In genomic region chr10:14879055-14879800, GRCh38 we compare ENCODE assay signal across 8 cellular contexts. TPM values are rescaled to one million over a fixed set of nuclear protein-coding genes. Genes with fewer than 3 reads are reported as not detected.
DNase-seq lines count a peak whose midpoint lies in the region; ATAC-seq and TF ChIP-seq lines count a peak whose summit lies in the region.

No MANE protein-coding gene starts in this region.

- H4K20me1 ChIP-seq in HCT116 (ENCODE audit: insufficient read depth) (no peaks in the 10 kb centered on the region), neural progenitor cell (ENCODE audit: low read depth) (peaks cover 47% of the 10 kb centered on the region)

- POLR2A ChIA-PET in HCT116 (lab: Charles Lee) = interaction anchor here (0.8 to 2.0 kb wide), 2 partner anchors 41 to 80 kb away, joined by 4 to 14 read pairs; partner anchors contain the start of genes CDNF, HSPA14, MEIG1 and MSANTD7

- H3K36me3 ChIP-seq in HCT116 (ENCODE audit: control insufficient read depth in 1 of 2, insufficient read depth in 2 of 2, low read length in 2 of 2) (peaks cover 0 to 4% of the 10 kb centered on the region in 2 experiments; a peak in 2 of 4 replicates), MG63 (peaks cover 32% of the 10 kb centered on the region), esophagus squamous epithelium (no peaks in the 10 kb centered on the region), neural progenitor cell (no peaks in the 10 kb centered on the region), urinary bladder (ENCODE audit: insufficient read depth) (no peaks in the 10 kb centered on the region)

- H3K79me2 ChIP-seq in HCT116 (ENCODE audit: insufficient read depth, low read length) (peaks cover 74% of the 10 kb centered on the region), neural progenitor cell (ENCODE audit: low read depth) (peaks cover 71% of the 10 kb centered on the region)

- peak overlapping the region; percentile 98 for H3K4me3 Mint-ChIP-seq in neural progenitor cell

- ATAC-seq in HCT116 = peak; percentile 44

- TF ChIP-seq POLR2A in HCT116 (IDR thresholded peaks at IDR 0.05; ENCODE audit: borderline replicate concordance, extremely low read depth, insufficient read depth, insufficient read length) (no peak), esophagus squamous epithelium (IDR thresholded peaks at IDR 0.05) (no peak)

- 1 to 8% methylated on average over 3 to 25 of the region's 69 CpGs for WGBS in esophagus squamous epithelium, 2 donors
- under 1% methylated on average over 69 of the region's 69 CpGs for WGBS in urinary bladder

- peak overlapping the region; percentile 79 for H3K27ac ChIP-seq in HCT116 (ENCODE audit: low read depth, low read length)
- peak overlapping the region; percentile 94 to 98 (median 98) for H3K27ac ChIP-seq in esophagus squamous epithelium
- H3K27ac ChIP-seq in neural progenitor cell = peak overlapping the region; percentile 84
- H3K27ac ChIP-seq in urinary bladder (ENCODE audit: low read depth) = no peak overlapping the region

- no peak for TF ChIP-seq CTCF in GM12865 (IDR thresholded peaks at IDR 0.05; ENCODE audit: insufficient read depth, low read depth, low read length, missing control alignments)
- no peak for TF ChIP-seq CTCF in HCT116 (IDR thresholded peaks at IDR 0.05 in 2 of 3, conservative IDR thresholded peaks at IDR 0.05 in 1 of 3; ENCODE audit: borderline replicate concordance in 1 of 3, insufficient read depth in 1 of 3, low read depth in 2 of 3, low read length in 2 of 3)
- TF ChIP-seq CTCF in esophagus squamous epithelium (IDR thresholded peaks at IDR 0.05) = no peak
- TF ChIP-seq CTCF in neural progenitor cell (IDR thresholded peaks at IDR 0.05) = no peak

- CTCF ChIA-PET in HCT116 (lab: Charles Lee) = no interaction called here

- RAD21 ChIA-PET in HCT116 (lab: Charles Lee; ENCODE audit: low non-redundant PET in 1 of 2, low total read pairs in 2 of 2, uncharacterized antibody in 2 of 2, unreplicated experiment in 2 of 2) = no interaction called here

- intact Hi-C loops in HCT116 (cut with micrococcal nuclease) = loop anchor here (2.0 to 5.0 kb wide), 3 partner anchors 42 to 228 kb away; partner anchors contain the start of genes CDNF, DCLRE1C, HSPA14 and MSANTD7
- intact Hi-C loops in esophagus squamous epithelium (cut with DNase I) = loop anchor here (10.0 kb wide), 1 partner anchor 76 kb away; the partner anchor contains the start of genes DCLRE1C and MEIG1

- BruUV-seq in HCT116 (replicated peaks; lab: Mats Ljungman, UMichigan) = no TSS peak

- H3K27me3 Mint-ChIP-seq in neural progenitor cell (ENCODE audit: insufficient read depth, low read depth) = peaks cover 3% of the 10 kb centered on the region

- peaks cover 30% of the 10 kb centered on the region for H3K4me1 Mint-ChIP-seq in neural progenitor cell

- peak overlapping the region; percentile 89 for H3K27ac Mint-ChIP-seq in neural progenitor cell

- H3K9me3 ChIP-seq in HCT116 (ENCODE audit: control insufficient read depth in 1 of 2, insufficient read depth in 1 of 2, low read depth in 1 of 2, low read length in 2 of 2) (no peaks in the 10 kb centered on the region), MG63 (no peaks in the 10 kb centered on the region), esophagus squamous epithelium (no peaks in the 10 kb centered on the region), neural progenitor cell (ENCODE audit: low read depth) (no peaks in the 10 kb centered on the region)

- H3K4me3 ChIP-seq in GM12865 (ENCODE audit: low read depth, low read length) = peak overlapping the region; percentile 84
- peak overlapping the region; percentile 76 to 88 for H3K4me3 ChIP-seq in HCT116 (replicated peaks in 1 of 2; ENCODE audit: low read depth in 1 of 2, low read length in 2 of 2)
- peak overlapping the region; percentile 78 for H3K4me3 ChIP-seq in MG63
- peak overlapping the region; percentile 70 to 97 (median 95) for H3K4me3 ChIP-seq in esophagus squamous epithelium
- peak overlapping the region; percentile 95 for H3K4me3 ChIP-seq in neural progenitor cell
- peak overlapping the region; percentile 88 for H3K4me3 ChIP-seq in urinary bladder (ENCODE audit: low read depth, low read length)

- DNase-seq in GM12865 (ENCODE audit: low read depth) (peak; percentile 44), HCT116 (ENCODE audit: low read depth, low spot score) (no peak), MG63 (peak; percentile 39), activated T-cell treated with anti-CD3 and anti-CD28 coated beads for 4 hours (peak; percentile 25), esophagus squamous epithelium (lab: John Stamatoyannopoulos, UW) (no peak), neural progenitor cell (ENCODE audit: low spot score) (peak; percentile 60), DMS153 (lab: John Stamatoyannopoulos, UW) (no peak)

- H3K36me3 Mint-ChIP-seq in neural progenitor cell = peaks cover 11% of the 10 kb centered on the region

- peaks cover 5% of the 10 kb centered on the region for H3K9me3 Mint-ChIP-seq in neural progenitor cell

- H3K4me1 ChIP-seq in HCT116 (ENCODE audit: control insufficient read depth in 1 of 2, insufficient read depth in 2 of 2, low read length in 2 of 2) (peaks cover 9 to 18% of the 10 kb centered on the region in 2 experiments), esophagus squamous epithelium (peaks cover 0 to 31% (median 15%) of the 10 kb centered on the region in 3 donors), neural progenitor cell (peaks cover 20% of the 10 kb centered on the region), urinary bladder (ENCODE audit: insufficient read depth) (no peaks in the 10 kb centered on the region)

- no peak overlapping the region for H2AFZ ChIP-seq in HCT116 (ENCODE audit: low read depth, low read length, poor library complexity, severe bottlenecking)
- H2AFZ ChIP-seq in neural progenitor cell (replicated peaks) = peak overlapping the region; percentile 88

- H3K4me2 ChIP-seq in HCT116 (ENCODE audit: low read length) (peak overlapping the region; percentile 80), neural progenitor cell (peak overlapping the region; percentile 89)

- H3K9ac ChIP-seq in HCT116 (ENCODE audit: low read length) (peak overlapping the region; percentile 93), neural progenitor cell (peak overlapping the region; percentile 96)

- no peaks in the 10 kb centered on the region for H3K9me2 ChIP-seq in HCT116 (ENCODE audit: insufficient read depth)

- no peak for TF ChIP-seq RAD21 in HCT116 (IDR thresholded peaks at IDR 0.05; ENCODE audit: low read depth)

- peaks cover 23% of the 10 kb centered on the region for H3F3A ChIP-seq in neural progenitor cell (ENCODE audit: low read depth)

- H3K27me3 ChIP-seq in HCT116 (ENCODE audit: insufficient read depth, low read length) (no peaks in the 10 kb centered on the region), MG63 (no peaks in the 10 kb centered on the region), esophagus squamous epithelium (no peaks in the 10 kb centered on the region), neural progenitor cell (no peaks in the 10 kb centered on the region)

TF ChIP-seq in HCT116, 20 proteins besides CTCF, POLR2A, EP300 and RAD21:
- peak; percentile 84 for TF ChIP-seq TCF7L2 (IDR thresholded peaks at IDR 0.05; ENCODE audit: borderline replicate concordance, extremely low read depth, insufficient read depth, insufficient read length)
- TF ChIP-seq JUND (IDR thresholded peaks at IDR 0.05) = no peak
- peak; percentile 65 for TF ChIP-seq EGR1 (IDR thresholded peaks at IDR 0.05; ENCODE audit: low read depth)
- TF ChIP-seq ZFX (IDR thresholded peaks at IDR 0.05) = peak; percentile 62
TF ChIP-seq in HCT116: peak in this region for 3.

RNA-seq across cellular contexts. Expression of gene SUV39H2, which starts 0.6 kb away (rescaled TPM):
- total RNA-seq in HCT116 (2021; ENCODE audit: unreplicated experiment) = 26.6 TPM
- polyA plus RNA-seq in HCT116 (2012) = 5.7 and 9.5 TPM in 2 replicates
- 20.6 and 29.4 TPM in 2 replicates for total RNA-seq in MG63 (2014; rRNA removed; shearing (Covaris generic); ENCODE audit: low replicate concordance)
- total RNA-seq in esophagus squamous epithelium = 10 to 100 TPM in 1 of 4 donors, 1 to 10 TPM in 3; 5.6 to 13.2 (median 8.9) TPM
- 67.9 and 112 TPM in 2 replicates for total RNA-seq in neural progenitor cell (ENCODE audit: low replicate concordance)
- total RNA-seq in urinary bladder = 24.0 TPM
- 5.1 TPM for polyA plus RNA-seq in urinary bladder

RNA-seq across cellular contexts. Expression of gene HSPA14, which starts 41.1 kb away (rescaled TPM):
- total RNA-seq in HCT116 (2021; ENCODE audit: unreplicated experiment) (19.9 TPM), esophagus squamous epithelium (10 to 100 TPM; 12.5 to 21.4 (median 13.1) TPM), neural progenitor cell (ENCODE audit: low replicate concordance) (33.3 and 41.8 TPM in 2 replicates), urinary bladder (16.6 TPM)
- polyA plus RNA-seq in HCT116 (2012) = 7.8 and 9.6 TPM in 2 replicates
- total RNA-seq in MG63 (2014; rRNA removed; shearing (Covaris generic); ENCODE audit: low replicate concordance) = 30.5 and 54.1 TPM in 2 replicates
- polyA plus RNA-seq in urinary bladder = 10.1 TPM

RNA-seq across cellular contexts. Expression of gene MSANTD7, which starts 41.1 kb away (rescaled TPM):
- total RNA-seq in HCT116 (2021; ENCODE audit: unreplicated experiment) (14.3 TPM), esophagus squamous epithelium (1 to 10 TPM; 7.3 to 9.2 (median 8.2) TPM), neural progenitor cell (ENCODE audit: low replicate concordance) (17.6 and 18.8 TPM in 2 replicates), urinary bladder (17.3 TPM)
- polyA plus RNA-seq in HCT116 (2012) = 7.1 and 7.7 TPM in 2 replicates
- total RNA-seq in MG63 (2014; rRNA removed; shearing (Covaris generic); ENCODE audit: low replicate concordance) = 16.1 and 19.9 TPM in 2 replicates
- polyA plus RNA-seq in urinary bladder = 6.9 TPM

RNA-seq across cellular contexts. Expression of gene CDNF, which starts 41.4 kb away (rescaled TPM):
- total RNA-seq in HCT116 (2021; ENCODE audit: unreplicated experiment) (1.1 TPM), esophagus squamous epithelium (1 to 10 TPM in 2 of 4 donors, not detected in 2; 1.1 to 1.3 TPM), neural progenitor cell (ENCODE audit: low replicate concordance) (1.8 and 5.2 TPM in 2 replicates), urinary bladder (1.9 TPM)
- 1.2 and 1.3 TPM in 2 replicates for polyA plus RNA-seq in HCT116 (2012)
- total RNA-seq in MG63 (2014; rRNA removed; shearing (Covaris generic); ENCODE audit: low replicate concordance) = 0.92 TPM in 1 of 2 replicates, not detected in the other
- 0.86 TPM for polyA plus RNA-seq in urinary bladder

Comparison
In these comparisons a context has a peak if more than half of its experiments do, and no peak if none do; other contexts are left out.
1. DNase-seq: peak in GM12865 (single experiment), MG63 (single experiment), activated T-cell treated with anti-CD3 and anti-CD28 coated beads for 4 hours (single experiment) and neural progenitor cell (single experiment); none in HCT116 (single experiment), esophagus squamous epithelium (single experiment) and DMS153 (single experiment).
2. Peak in every context shown above with its lines, with median percentiles within 50 percentile points of each other: H3K4me3 ChIP-seq.